In the genomic region with DNA sequence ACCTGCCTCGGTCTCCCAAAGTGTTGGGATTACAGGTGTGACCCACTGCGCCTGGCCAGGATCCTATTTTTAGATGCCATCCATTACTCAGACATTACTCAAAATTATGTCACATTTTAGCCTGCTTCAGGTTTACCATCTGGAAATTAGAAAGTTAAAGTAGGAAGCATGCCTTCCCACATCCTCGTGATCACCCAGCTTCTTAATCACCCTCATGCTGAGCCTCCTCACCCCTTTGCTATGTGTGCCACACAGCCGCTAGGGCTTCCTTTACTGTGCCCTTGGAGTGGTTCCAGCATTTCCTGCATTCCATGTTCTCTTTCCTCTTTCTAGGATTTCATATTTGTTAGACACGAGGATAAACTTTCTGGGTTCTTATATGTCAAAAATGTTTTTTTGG, we compare ENCODE assay signal across 12 cellular contexts. TPM values are rescaled to one million over a fixed set of nuclear protein-coding genes. Genes with fewer than 3 reads are reported as not detected.
DNase-seq lines count a peak whose midpoint lies in the region; ATAC-seq and TF ChIP-seq lines count a peak whose summit lies in the region.
"Had no signal": no experiment of that assay in that cellular context is flagged by ENCODE, and none has a peak within 500 bp of the region (broad histone marks: within the 10 kb centered on the region; RNA-seq: fewer than 3 reads in every experiment).

No MANE protein-coding gene starts in this region.

- POLR2A ChIA-PET in CD8-positive, alpha-beta T cell (lab: Charles Lee): no interaction called here

- H3K27ac Mint-ChIP-seq in CD8-positive, alpha-beta T cell: no peak overlapping the region
- H3K27ac Mint-ChIP-seq: naive B cell had no signal

- H3K27ac ChIP-seq in RWPE2 (ENCODE audit: poor library complexity, severe bottlenecking): peak overlapping the region; percentile 69
- no peak overlapping the region for H3K27ac ChIP-seq in CD8-positive, alpha-beta T cell (ENCODE audit: low read depth, low read length)

- H3K4me3 ChIP-seq in RWPE2 (ENCODE audit: severe bottlenecking): no peak overlapping the region
- no peak overlapping the region for H3K4me3 ChIP-seq in CD8-positive, alpha-beta T cell (ENCODE audit: low read depth, low read length)

- DNase-seq in HCEC 1CT (peak; percentile 98), RWPE2 (ENCODE audit: low spot score) (peak; percentile 93), fibroblast of peridontal ligament (ENCODE audit: extremely low read depth) (peak; percentile 88), stromal cell of bone marrow (ENCODE audit: low read depth) (peak; percentile 64)
- no peak for DNase-seq in CD8-positive, alpha-beta T cell
- DNase-seq: activated CD8-positive, alpha-beta memory T cell treated with anti-CD3 and anti-CD28 coated beads, Interleukin-2, amount 50 U/mL, for 4 hours; naive B cell; stimulated activated CD4-positive, alpha-beta T cell treated with anti-CD3 and anti-CD28 coated beads, Interleukin-2, amount 100 ng/mL, for 24 hours; substantia nigra had no signal

- H3K9me3 ChIP-seq in RWPE2 (ENCODE audit: severe bottlenecking): no peaks in the 10 kb centered on the region
- H3K9me3 ChIP-seq in CD8-positive, alpha-beta T cell (ENCODE audit: low read length): no peaks in the 10 kb centered on the region

- intact Hi-C loops in CD8-positive, alpha-beta T cell (cut with DNase I, micrococcal nuclease): no loop called here

- CTCF ChIA-PET in CD8-positive, alpha-beta T cell (lab: Charles Lee): no interaction called here

- H3K4me3 Mint-ChIP-seq in CD8-positive, alpha-beta T cell: no peak overlapping the region
- H3K4me3 Mint-ChIP-seq: brain, naive B cell had no signal

- no peaks in the 10 kb centered on the region for H3K27me3 Mint-ChIP-seq in CD8-positive, alpha-beta T cell (ENCODE audit: low read depth)
- H3K27me3 Mint-ChIP-seq: brain had no signal

- peaks cover 3% of the 10 kb centered on the region; the same call in 1 of the 2 replicates for H3K36me3 ChIP-seq in RWPE2 (ENCODE audit: low read depth)
- H3K36me3 ChIP-seq in CD8-positive, alpha-beta T cell (ENCODE audit: insufficient read depth, low read length): no peaks in the 10 kb centered on the region

- peak; percentile 11 for TF ChIP-seq CTCF in RWPE2 (IDR thresholded peaks at IDR 0.05; ENCODE audit: poor library complexity, severe bottlenecking)
- TF ChIP-seq CTCF in CD8-positive, alpha-beta T cell (IDR thresholded peaks at IDR 0.05): no peak

- H3K4me1 Mint-ChIP-seq in CD8-positive, alpha-beta T cell (ENCODE audit: low read depth): peaks cover 6% of the 10 kb centered on the region
- H3K4me1 Mint-ChIP-seq: naive B cell had no signal

- no peaks in the 10 kb centered on the region for H3K36me3 Mint-ChIP-seq in CD8-positive, alpha-beta T cell
- H3K36me3 Mint-ChIP-seq: naive B cell had no signal

- H3K27me3 ChIP-seq in RWPE2 (ENCODE audit: insufficient read depth, poor library complexity, severe bottlenecking): no peaks in the 10 kb centered on the region
- no peaks in the 10 kb centered on the region for H3K27me3 ChIP-seq in CD8-positive, alpha-beta T cell (ENCODE audit: insufficient read depth, low read length)

- H3K9me3 Mint-ChIP-seq in CD8-positive, alpha-beta T cell: no peaks in the 10 kb centered on the region
- H3K9me3 Mint-ChIP-seq: brain, naive B cell had no signal

- peaks cover 31% of the 10 kb centered on the region for H3K4me1 ChIP-seq in RWPE2 (ENCODE audit: insufficient read depth, poor library complexity, severe bottlenecking)
- H3K4me1 ChIP-seq in CD8-positive, alpha-beta T cell (ENCODE audit: insufficient read depth, low read length): no peaks in the 10 kb centered on the region

- ATAC-seq in RWPE2 (ENCODE audit: low read depth) (peak; percentile 84), HG03565 (IDR thresholded peaks at IDR 0.05; ENCODE audit: unreplicated experiment) (no peak), GM21526 (IDR thresholded peaks at IDR 0.05; ENCODE audit: low FRiP score, unreplicated experiment) (no peak)
- no peak for ATAC-seq in CD8-positive, alpha-beta T cell

RNA-seq across cellular contexts. Expression of a gene that starts 9.3 kb away (rescaled TPM):
- total RNA-seq in CD8-positive, alpha-beta T cell: not detected

RNA-seq across cellular contexts. Expression of a gene that starts 45.3 kb away (rescaled TPM):
- 10 to 100 TPM; 10.3 to 10.8 TPM for total RNA-seq in CD8-positive, alpha-beta T cell

RNA-seq across cellular contexts. Expression of a gene that starts 45.4 kb away (rescaled TPM):
- 10 to 100 TPM; 63.5 to 71.9 TPM for total RNA-seq in CD8-positive, alpha-beta T cell

Comparison
In these comparisons a context has a peak if more than half of its experiments do, and no peak if none do; other contexts are left out.
1. DNase-seq: peak in HCEC 1CT (single experiment), RWPE2 (single experiment), fibroblast of peridontal ligament (single experiment) and stromal cell of bone marrow (single experiment); none in CD8-positive, alpha-beta T cell (0 of 7).